In genomic region chr3:123027292-123028232, GRCh38 we compare ENCODE assay signal across 8 cellular contexts. TPM values are rescaled to one million over a fixed set of nuclear protein-coding genes. Genes with fewer than 3 reads are reported as not detected.
DNase-seq lines count a peak whose midpoint lies in the region; ATAC-seq and TF ChIP-seq lines count a peak whose summit lies in the region.

TSS of gene SEMA5B (minus strand) at chr3:123027763. CDS start at chr3:122961263, 66,500 bp downstream.

- peak within 1 kb of the TSS; percentile 18 for H3K27ac Mint-ChIP-seq in activated naive CD8-positive, alpha-beta T cell
- H3K27ac Mint-ChIP-seq in progenitor cell of endocrine pancreas, result peak within 1 kb of the TSS; percentile 26

- H3K36me3 Mint-ChIP-seq in activated naive CD8-positive, alpha-beta T cell, result no peaks in the 10 kb centered on the region
- no peaks in the 10 kb centered on the region for H3K36me3 Mint-ChIP-seq in progenitor cell of endocrine pancreas (ENCODE audit: insufficient read depth)

- H3K4me3 Mint-ChIP-seq in activated naive CD8-positive, alpha-beta T cell, result peak within 1 kb of the TSS; percentile 88
- peak within 1 kb of the TSS; percentile 66 for H3K4me3 Mint-ChIP-seq in progenitor cell of endocrine pancreas (ENCODE audit: low read depth)

- H3K27me3 Mint-ChIP-seq in activated naive CD8-positive, alpha-beta T cell, result peaks cover 36% of the 10 kb centered on the region
- H3K27me3 Mint-ChIP-seq in progenitor cell of endocrine pancreas, result peaks cover 59% of the 10 kb centered on the region

- ATAC-seq in left cardiac atrium (peak; percentile 73 to 75), GM18511 (IDR thresholded peaks at IDR 0.05; ENCODE audit: unreplicated experiment) (no peak), HG03342 (IDR thresholded peaks at IDR 0.05; ENCODE audit: unreplicated experiment) (no peak)

- no peaks in the 10 kb centered on the region for H3K9me3 Mint-ChIP-seq in activated naive CD8-positive, alpha-beta T cell (ENCODE audit: low read depth)
- H3K9me3 Mint-ChIP-seq in progenitor cell of endocrine pancreas (ENCODE audit: low read depth), result no peaks in the 10 kb centered on the region

- intact Hi-C loops in left cardiac atrium (cut with DNase I), result loop anchor here (2.0 to 10.0 kb wide), 4 partner anchors 35 to 227 kb away; no protein-coding TSS in a partner anchor

- H3K4me1 Mint-ChIP-seq in activated naive CD8-positive, alpha-beta T cell (ENCODE audit: low read depth), result peaks cover 14% of the 10 kb centered on the region
- H3K4me1 Mint-ChIP-seq in progenitor cell of endocrine pancreas (ENCODE audit: low read depth), result peaks cover 15% of the 10 kb centered on the region

- peak; percentile 67 for TF ChIP-seq CTCF in progenitor cell of endocrine pancreas (IDR thresholded peaks at IDR 0.05; ENCODE audit: unreplicated experiment)

- DNase-seq in NCI-H345 (lab: John Stamatoyannopoulos, UW), result peak; percentile 43
- no peak for DNase-seq in NCI-H345 treated with DMSO at 0.1 percent for 48 hours (lab: John Stamatoyannopoulos, UW; ENCODE audit: unreplicated experiment)
- DNase-seq in NCI-H1930 (lab: John Stamatoyannopoulos, UW), result peak; percentile 61 to 66
- peak; percentile 42 for DNase-seq in left cardiac atrium
- DNase-seq in progenitor cell of endocrine pancreas (ENCODE audit: low spot score, unreplicated experiment), result peak; percentile 55

RNA-seq across cellular contexts. Expression of gene SEMA5B, which starts in this region (rescaled TPM):
- 1 to 10 TPM; 1.7 to 2.4 TPM for total RNA-seq in left cardiac atrium
- 4.2 and 5.9 TPM in 2 replicates for total RNA-seq in progenitor cell of endocrine pancreas

Comparison
In these comparisons a context has a peak if more than half of its experiments do, and no peak if none do; other contexts are left out.
1. ATAC-seq: peak in left cardiac atrium (2 of 2); none in GM18511 (single experiment) and HG03342 (single experiment).